12 cellular contexts compared by ENCODE assay signal in the genomic region with DNA sequence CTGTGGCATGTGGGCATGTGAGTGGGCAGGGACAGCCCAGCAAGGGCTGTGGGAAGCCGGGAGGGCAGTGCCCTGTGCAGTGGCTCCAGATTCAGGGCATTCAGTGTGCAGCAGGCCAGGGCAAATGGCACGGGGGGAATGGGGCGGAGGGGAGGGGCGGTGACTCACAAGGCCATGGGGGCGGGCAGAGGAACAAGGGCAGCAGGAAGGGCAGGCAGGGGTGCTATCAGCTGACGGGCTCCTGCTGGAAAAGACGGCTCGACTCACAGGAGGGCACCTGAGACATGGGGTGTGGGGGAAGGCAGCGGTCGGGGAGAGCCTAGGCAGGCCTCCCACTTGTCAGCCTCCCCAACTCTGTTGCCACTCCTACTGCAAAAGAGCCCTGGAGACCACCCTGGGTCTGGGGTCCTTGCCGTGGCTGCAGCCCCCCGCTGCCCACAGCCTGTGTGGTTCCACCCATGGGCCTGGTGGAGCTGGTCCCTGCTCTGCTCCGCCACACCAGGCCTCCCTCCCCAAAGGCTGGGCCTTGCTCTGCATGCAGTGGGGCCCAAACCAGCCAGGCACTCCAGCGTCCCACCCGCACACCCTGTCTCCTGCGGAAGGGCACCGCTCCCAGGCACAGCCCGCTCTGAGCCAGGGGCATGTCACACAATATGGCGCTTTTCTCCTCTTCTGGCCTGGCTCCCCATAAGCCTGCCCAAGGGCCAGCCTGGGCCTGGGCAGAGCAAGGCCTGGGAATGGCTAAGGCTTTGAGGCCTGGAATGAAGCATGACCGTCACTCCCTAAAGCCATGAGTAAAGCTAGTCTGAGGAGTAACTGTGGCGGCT. TPM values are rescaled to one million over a fixed set of nuclear protein-coding genes. Genes with fewer than 3 reads are reported as not detected.
DNase-seq lines count a peak whose midpoint lies in the region; ATAC-seq and TF ChIP-seq lines count a peak whose summit lies in the region.
"Had no signal": no experiment of that assay in that cellular context is flagged by ENCODE, and none has a peak within 500 bp of the region (broad histone marks: within the 10 kb centered on the region; RNA-seq: fewer than 3 reads in every experiment).

No MANE protein-coding gene starts in this region.

- H3K27me3 ChIP-seq in Loucy (ENCODE audit: insufficient read depth, low read length, poor library complexity, severe bottlenecking) (no peaks in the 10 kb centered on the region), right lobe of liver (no peaks in the 10 kb centered on the region)

- WGBS in right lobe of liver (ENCODE audit: insufficient coverage, low coverage, low lambda C conversion rate, missing lambda C conversion rate): no CpG with 5 or more reads among the region's 21 CpGs

- no peak for TF ChIP-seq CTCF in Loucy (conservative IDR thresholded peaks at IDR 0.05; ENCODE audit: low read length)
- no peak for TF ChIP-seq CTCF in right lobe of liver (IDR thresholded peaks at IDR 0.05)

- H3F3A ChIP-seq in Loucy (ENCODE audit: low read depth): peaks cover 4% of the 10 kb centered on the region; the same call in 1 of the 2 replicates

- DNase-seq in dermis blood vessel endothelial cell: peak; percentile 23
- peak in 2 of 3 donors; percentile 27 to 48 for DNase-seq in right lobe of liver
- DNase-seq in DMS114 treated with DMSO at 0.1 percent for 48 hours (lab: John Stamatoyannopoulos, UW; ENCODE audit: unreplicated experiment): no peak
- no peak for DNase-seq in epidermal melanocyte (ENCODE audit: insufficient read length, low spot score)
- DNase-seq: activated CD4-positive, alpha-beta T cell treated with anti-CD3 and anti-CD28 coated beads, Interleukin-2, amount 10 ng/mL, durations not matched to agents 24 days and 14 days; Caco-2; NCI-H1930; occipital lobe; stimulated activated CD4-positive, alpha-beta T cell treated with anti-CD3 and anti-CD28 coated beads, Interleukin-4, amount 100 ng/mL, for 24 hours had no signal

- no peak overlapping the region for H3K27ac ChIP-seq in right lobe of liver
- H3K27ac ChIP-seq in temporal lobe (ENCODE audit: low read depth, low read length): peak overlapping the region; percentile 31

- peaks cover 100% of the 10 kb centered on the region for H4K20me1 ChIP-seq in Loucy (ENCODE audit: insufficient read depth, low read length, poor library complexity, severe bottlenecking)

- H3K4me1 ChIP-seq in Loucy (ENCODE audit: insufficient read depth, low read length, poor library complexity, severe bottlenecking): peaks cover 22% of the 10 kb centered on the region
- peaks cover 0 to 5% (median 0%) of the 10 kb centered on the region in 4 donors for H3K4me1 ChIP-seq in right lobe of liver
- H3K4me1 ChIP-seq: Caco-2 had no signal

- ATAC-seq in right lobe of liver: peak; percentile 11 to 72 (median 54)
- no peak for ATAC-seq in HG02759 (IDR thresholded peaks at IDR 0.05; ENCODE audit: unreplicated experiment)

- TF ChIP-seq POLR2A in right lobe of liver (IDR thresholded peaks at IDR 0.05): no peak

- no peak overlapping the region for H3K9ac ChIP-seq in Loucy (ENCODE audit: low read depth, low read length, poor library complexity, severe bottlenecking)

- H3K4me3 ChIP-seq in Loucy (ENCODE audit: low read length, poor library complexity, severe bottlenecking) (no peak overlapping the region), right lobe of liver (no peak overlapping the region)

- no peak overlapping the region for H2AFZ ChIP-seq in Loucy (ENCODE audit: low read length)

- peak overlapping the region; percentile 21 for H3K4me2 ChIP-seq in Loucy (ENCODE audit: low read depth, low read length, poor library complexity, severe bottlenecking)

- H3K9me2 ChIP-seq in Loucy (replicated peaks; ENCODE audit: low read depth, low read length): no peaks in the 10 kb centered on the region

- H3K9me3 ChIP-seq in Loucy (ENCODE audit: insufficient read depth, low read depth, low read length) (no peaks in the 10 kb centered on the region), right lobe of liver (no peaks in the 10 kb centered on the region)
- H3K9me3 ChIP-seq: Caco-2 had no signal

- peaks cover 100% of the 10 kb centered on the region for H3K79me2 ChIP-seq in Loucy (ENCODE audit: insufficient read depth, low read length)

- H3K36me3 ChIP-seq in Loucy (ENCODE audit: insufficient read depth, low read length): peaks cover 97% of the 10 kb centered on the region
- H3K36me3 ChIP-seq in right lobe of liver: no peaks in the 10 kb centered on the region

- intact Hi-C loops in right lobe of liver (cut with DNase I): no loop called here

RNA-seq across cellular contexts. Expression of a gene that starts 25.9 kb away (rescaled TPM):
- total RNA-seq in dermis blood vessel endothelial cell (20.2 and 27.1 TPM in 2 replicates), right lobe of liver (10 to 100 TPM; 18.0 to 53.5 (median 31.0) TPM), temporal lobe (48.7 TPM)

Comparison
In these comparisons a context has a peak if more than half of its experiments do, and no peak if none do; other contexts are left out.
1. DNase-seq: peak in dermis blood vessel endothelial cell (single experiment) and right lobe of liver (2 of 3); none in DMS114 treated with DMSO at 0.1 percent for 48 hours (single experiment) and epidermal melanocyte (single experiment).